12 cellular contexts compared by ENCODE assay signal in the genomic region with DNA sequence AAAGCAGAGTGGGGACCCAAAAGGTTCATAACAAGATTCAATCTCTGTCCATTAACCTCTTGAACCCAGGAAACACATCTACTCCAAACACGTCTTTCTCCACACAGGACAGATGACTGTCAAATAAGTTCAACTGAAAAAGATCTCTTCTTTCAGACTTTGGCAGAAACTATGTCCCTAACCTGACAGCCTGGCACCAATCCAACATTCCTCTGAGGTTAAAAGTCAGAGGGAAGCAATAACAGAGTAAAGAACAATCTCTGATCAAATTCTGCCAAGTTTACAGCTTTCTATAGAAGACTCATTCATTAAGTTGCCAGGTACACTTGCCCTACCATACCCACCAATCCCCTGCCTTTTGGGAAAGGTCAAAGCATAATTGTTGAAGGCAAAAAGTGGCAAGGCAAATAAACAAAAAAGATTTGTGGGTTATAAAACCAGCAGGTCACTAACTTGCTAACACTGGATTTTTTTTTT. TPM values are rescaled to one million over a fixed set of nuclear protein-coding genes. Genes with fewer than 3 reads are reported as not detected.
DNase-seq lines count a peak whose midpoint lies in the region; ATAC-seq, FAIRE-seq and TF ChIP-seq lines count a peak whose summit lies in the region.
"Had no signal": no experiment of that assay in that cellular context is flagged by ENCODE, and none has a peak within 500 bp of the region (broad histone marks: within the 10 kb centered on the region; RNA-seq: fewer than 3 reads in every experiment).

No MANE protein-coding gene starts in this region.

- CTCF ChIA-PET in HEK293 (lab: Yijun Ruan, JAX) (interaction anchor here (0.9 kb wide), 1 partner anchor 211 kb away, joined by 5 read pairs; no protein-coding TSS in a partner anchor), endothelial cell of umbilical vein (lab: Charles Lee) (interaction anchor here (1.0 to 3.1 kb wide), 4 partner anchors 17 to 191 kb away, joined by 3 to 10 read pairs (median 5); no protein-coding TSS in a partner anchor)

- peaks cover 25% of the 10 kb centered on the region for H3K79me2 ChIP-seq in endothelial cell of umbilical vein (ENCODE audit: control insufficient read depth, insufficient read depth, low read length)

- H3K9me1 ChIP-seq in endothelial cell of umbilical vein (replicated peaks; ENCODE audit: control insufficient read depth, extremely low read depth, insufficient read depth, low read length) = no peaks in the 10 kb centered on the region

- H3K27me3 ChIP-seq in endothelial cell of umbilical vein (ENCODE audit: control insufficient read depth in 2 of 2, insufficient read depth in 2 of 2, low read length in 2 of 2) = no peaks in the 10 kb centered on the region
- H3K27me3 ChIP-seq: stomach had no signal

- H3K27ac ChIP-seq in HEK293 (ENCODE audit: extremely low read depth, low read depth, low read length) (no peak overlapping the region), endothelial cell of umbilical vein (ENCODE audit: insufficient read depth, low read depth, low read length) (no peak overlapping the region)
- H3K27ac ChIP-seq: stomach had no signal

- DNase-seq in RPMI8226 = peak; percentile 72
- peak; percentile 33 for DNase-seq in endothelial cell of umbilical vein (ENCODE audit: low read depth, low spot score)
- peak; percentile 63 for DNase-seq in renal cortical epithelial cell (ENCODE audit: low read depth)
- DNase-seq in sciatic nerve (ENCODE audit: low spot score) = no peak
- no peak for DNase-seq in nucleus accumbens (lab: John Stamatoyannopoulos, UW)
- no peak for DNase-seq in NOMO-1 (lab: John Stamatoyannopoulos, UW; ENCODE audit: unreplicated experiment in 2 of 2)
- DNase-seq: CD4-positive, alpha-beta T cell; HCEC 1CT; right cardiac atrium; stomach had no signal

- no peak for ATAC-seq in sciatic nerve
- ATAC-seq: right cardiac atrium, Right ventricle myocardium inferior had no signal

- H3K9me3 ChIP-seq in HEK293 (ENCODE audit: control insufficient read depth, insufficient read depth, low read depth, low read length) = no peaks in the 10 kb centered on the region
- H3K9me3 ChIP-seq in endothelial cell of umbilical vein (replicated peaks; ENCODE audit: control insufficient read depth, insufficient read depth, low read length) = no peaks in the 10 kb centered on the region
- H3K9me3 ChIP-seq: stomach had no signal

- TF ChIP-seq POLR2A in endothelial cell of umbilical vein (IDR thresholded peaks at IDR 0.05; ENCODE audit: low read depth, low read length) = no peak

- dilution Hi-C loops in endothelial cell of umbilical vein (cut with MboI; ENCODE audit: extremely low pct_ligation_motif_present, low sequenced_read_pairs) = no loop called here

- no peak for TF ChIP-seq CTCF in HEK293 (tag by site-specific recombination; IDR thresholded peaks at IDR 0.05)
- TF ChIP-seq CTCF in endothelial cell of umbilical vein (IDR thresholded peaks at IDR 0.05; ENCODE audit: extremely low read depth in 1 of 2, insufficient read depth in 1 of 2, low read depth in 1 of 2, low read length in 2 of 2) = no peak

- H3K4me2 ChIP-seq in endothelial cell of umbilical vein (ENCODE audit: insufficient read depth, low read length) = no peak overlapping the region

- POLR2A ChIA-PET in HEK293 (lab: Yijun Ruan, JAX) = interaction anchor here (1.1 kb wide), 1 partner anchor 32 kb away, joined by 4 read pairs; a partner anchor contains a TSS
- POLR2A ChIA-PET in endothelial cell of umbilical vein (lab: Charles Lee) = interaction anchor here (0.6 kb wide), 1 partner anchor 185 kb away, joined by 3 read pairs; no protein-coding TSS in a partner anchor

- H3K9ac ChIP-seq in endothelial cell of umbilical vein (replicated peaks; ENCODE audit: extremely low read depth, insufficient read depth, low read length) = no peak overlapping the region

- no peak overlapping the region for H3K4me3 ChIP-seq in HEK293 (ENCODE audit: low read depth, low read length)
- H3K4me3 ChIP-seq in endothelial cell of umbilical vein (replicated peaks in 1 of 3; ENCODE audit: insufficient read depth in 1 of 3, low read depth in 1 of 3, low read length in 3 of 3) = no peak overlapping the region
- H3K4me3 ChIP-seq: stomach had no signal

- H4K20me1 ChIP-seq in endothelial cell of umbilical vein (replicated peaks; ENCODE audit: control insufficient read depth, extremely low read depth, insufficient read depth, low read length) = peaks cover 5% of the 10 kb centered on the region

- peak; percentile 46 for FAIRE-seq in endothelial cell of umbilical vein (lab: Jason Lieb, UNC)

- H3K4me1 ChIP-seq in HEK293 (ENCODE audit: control insufficient read depth, insufficient read depth, low read length) = peaks cover 20% of the 10 kb centered on the region
- H3K4me1 ChIP-seq in endothelial cell of umbilical vein (ENCODE audit: control insufficient read depth, extremely low read depth, insufficient read depth, low read length) = peaks cover 9% of the 10 kb centered on the region

- intact Hi-C loops in endothelial cell of umbilical vein (cut with micrococcal nuclease) (no loop called here), sciatic nerve (cut with DNase I) (no loop called here)

- BruUV-seq in endothelial cell of umbilical vein (replicated peaks; lab: Mats Ljungman, UMichigan) = no TSS peak

- H2AFZ ChIP-seq in endothelial cell of umbilical vein (ENCODE audit: low read depth, low read length) = no peak overlapping the region

- H3K36me3 ChIP-seq in HEK293 (ENCODE audit: control insufficient read depth in 2 of 2, insufficient read depth in 1 of 2, low read length in 2 of 2) = peaks cover 13 to 30% of the 10 kb centered on the region in 2 experiments
- H3K36me3 ChIP-seq in endothelial cell of umbilical vein (ENCODE audit: control insufficient read depth in 2 of 2, extremely low read depth in 1 of 2, insufficient read depth in 2 of 2, low read length in 2 of 2) = peaks cover 2 to 3% of the 10 kb centered on the region in 2 experiments

TF ChIP-seq in HEK293, 187 proteins besides CTCF, POLR2A, EP300 and RAD21 (continues in another document):
- peak; percentile 37; the same call in 1 of the 2 replicates for TF ChIP-seq SP7 (tag by site-specific recombination; IDR thresholded peaks at IDR 0.05)

TF ChIP-seq in endothelial cell of umbilical vein, 7 proteins besides CTCF, POLR2A, EP300 and RAD21:
- no peak for TF ChIP-seq JUN (IDR thresholded peaks at IDR 0.05; ENCODE audit: borderline replicate concordance, insufficient read depth, insufficient read length, low read depth)
- no peak for TF ChIP-seq POLR2AphosphoS5 (IDR thresholded peaks at IDR 0.05; ENCODE audit: insufficient read depth, low read depth, low read length)
- no peak for TF ChIP-seq EZH2 (IDR thresholded peaks at IDR 0.05; ENCODE audit: borderline replicate concordance, low read depth, low read length, severe bottlenecking)
- no peak for TF ChIP-seq MYC (IDR thresholded peaks at IDR 0.05; ENCODE audit: low read depth, low read length)
- TF ChIP-seq, protein P1, sequence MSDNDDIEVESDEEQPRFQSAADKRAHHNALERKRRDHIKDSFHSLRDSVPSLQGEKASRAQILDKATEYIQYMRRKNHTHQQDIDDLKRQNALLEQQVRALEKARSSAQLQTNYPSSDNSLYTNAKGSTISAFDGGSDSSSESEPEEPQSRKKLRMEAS (IDR thresholded peaks at IDR 0.05; ENCODE audit: insufficient read depth, insufficient read length) = no peak
- no peak for TF ChIP-seq GATA2 (IDR thresholded peaks at IDR 0.05; ENCODE audit: insufficient read depth, insufficient read length, low read depth, low read length)
- no peak for TF ChIP-seq FOS (IDR thresholded peaks at IDR 0.05; ENCODE audit: borderline replicate concordance, insufficient read depth, low read length)

RNA-seq across cellular contexts. Expression of a gene that starts 31.9 kb away (rescaled TPM):
- 21.1 and 22.8 TPM in 2 replicates for total RNA-seq in endothelial cell of umbilical vein
- 3.2 and 4.3 TPM in 2 replicates for polyA plus RNA-seq in endothelial cell of umbilical vein
- 5.1 and 5.9 TPM in 2 replicates for polyA plus RNA-seq in endothelial cell of umbilical vein (2011; cell fraction: cytosol; rRNA removed)
- polyA plus RNA-seq in endothelial cell of umbilical vein (2011; cell fraction: nucleus; rRNA removed) = 8.4 and 10.1 TPM in 2 replicates
- polyA plus RNA-seq in endothelial cell of umbilical vein (2012) = 5.9 and 8.1 TPM in 2 replicates
- polyA minus RNA-seq in endothelial cell of umbilical vein = 20.6 and 23.3 TPM in 2 replicates
- 11.6 TPM for polyA minus RNA-seq in endothelial cell of umbilical vein (2011; cell fraction: cytosol; rRNA and poly(A)+ RNA removed)
- polyA minus RNA-seq in endothelial cell of umbilical vein (2011; cell fraction: nucleus; rRNA and poly(A)+ RNA removed) = 11.4 and 15.8 TPM in 2 replicates
- total RNA-seq in renal cortical epithelial cell = 11.3 and 29.5 TPM in 2 replicates
- total RNA-seq in sciatic nerve = 102 TPM

RNA-seq across cellular contexts. Expression of a gene that starts 41.9 kb away (rescaled TPM):
- total RNA-seq in endothelial cell of umbilical vein (7.8 and 11.2 TPM in 2 replicates), renal cortical epithelial cell (5.6 and 7.3 TPM in 2 replicates), sciatic nerve (16.4 TPM)
- polyA plus RNA-seq in endothelial cell of umbilical vein = 14.4 and 16.9 TPM in 2 replicates
- polyA plus RNA-seq in endothelial cell of umbilical vein (2011; cell fraction: cytosol; rRNA removed) = 9.1 and 10.4 TPM in 2 replicates
- polyA plus RNA-seq in endothelial cell of umbilical vein (2011; cell fraction: nucleus; rRNA removed) = 48.7 and 52.5 TPM in 2 replicates
- polyA plus RNA-seq in endothelial cell of umbilical vein (2012) = 11.5 and 15.9 TPM in 2 replicates
- 17.6 and 28.9 TPM in 2 replicates for polyA minus RNA-seq in endothelial cell of umbilical vein
- 2.0 TPM for polyA minus RNA-seq in endothelial cell of umbilical vein (2011; cell fraction: cytosol; rRNA and poly(A)+ RNA removed)
- polyA minus RNA-seq in endothelial cell of umbilical vein (2011; cell fraction: nucleus; rRNA and poly(A)+ RNA removed) = 14.2 and 19.3 TPM in 2 replicates

RNA-seq across cellular contexts. Expression of a gene that starts 51.0 kb away (rescaled TPM):
- total RNA-seq in endothelial cell of umbilical vein = 68.7 and 74.4 TPM in 2 replicates
- 61.2 and 62.7 TPM in 2 replicates for polyA plus RNA-seq in endothelial cell of umbilical vein
- polyA plus RNA-seq in endothelial cell of umbilical vein (2011; cell fraction: cytosol; rRNA removed) = 45.3 and 45.4 TPM in 2 replicates
- polyA plus RNA-seq in endothelial cell of umbilical vein (2011; cell fraction: nucleus; rRNA removed) = 33.4 and 44.2 TPM in 2 replicates
- 43.0 and 79.3 TPM in 2 replicates for polyA plus RNA-seq in endothelial cell of umbilical vein (2012)
- 36.7 and 43.3 TPM in 2 replicates for polyA minus RNA-seq in endothelial cell of umbilical vein
- 38.5 TPM for polyA minus RNA-seq in endothelial cell of umbilical vein (2011; cell fraction: cytosol; rRNA and poly(A)+ RNA removed)
- polyA minus RNA-seq in endothelial cell of umbilical vein (2011; cell fraction: nucleus; rRNA and poly(A)+ RNA removed) = 17.8 and 34.2 TPM in 2 replicates
- 10.2 and 20.0 TPM in 2 replicates for total RNA-seq in renal cortical epithelial cell
- total RNA-seq in sciatic nerve = 32.7 TPM

Comparison
In these comparisons a context has a peak if more than half of its experiments do, and no peak if none do; other contexts are left out.
1. DNase-seq: peak in RPMI8226 (single experiment), endothelial cell of umbilical vein (single experiment) and renal cortical epithelial cell (single experiment); none in sciatic nerve (single experiment), nucleus accumbens (0 of 56) and NOMO-1 (0 of 2).